In genomic region chr1:25977816-25978215, GRCh38 we compare ENCODE assay signal across 25 cellular contexts. TPM values are rescaled to one million over a fixed set of nuclear protein-coding genes. Genes with fewer than 3 reads are reported as not detected.
"Had no signal": no experiment of that assay in that cellular context is flagged by ENCODE, and none has a peak within 500 bp of the region (broad histone marks: within the 10 kb centered on the region; RNA-seq: fewer than 3 reads in every experiment).

No MANE protein-coding gene starts in this region.

- H3K27me3 Mint-ChIP-seq: activated CD4-positive, alpha-beta T cell treated with anti-CD3 and anti-CD28 coated beads for 36 hours; activated CD8-positive, alpha-beta T cell treated with anti-CD3 and anti-CD28 coated beads for 36 hours; IgD-negative memory B cell; T-cell had no signal

- ATAC-seq: activated CD4-positive, alpha-beta T cell treated with anti-CD3 and anti-CD28 coated beads for 36 hours; activated CD8-positive, alpha-beta T cell treated with anti-CD3 and anti-CD28 coated beads for 36 hours; activated T-cell treated with anti-CD3 and anti-CD28 coated beads, Interleukin-2, amount 50 U/mL, for 72 hours; body of pancreas; Panc1; Right ventricle myocardium inferior; T-cell had no signal

- H3K4me1 Mint-ChIP-seq: IgD-negative memory B cell had no signal

- DNase-seq: activated CD4-positive, alpha-beta T cell treated with anti-CD3 and anti-CD28 coated beads for 36 hours; activated CD4-positive, CD25-positive, alpha-beta regulatory T cell; activated CD8-positive, alpha-beta memory T cell treated with anti-CD3 and anti-CD28 coated beads, Interleukin-2, amount 50 U/mL, for 4 hours; activated CD8-positive, alpha-beta T cell treated with anti-CD3 and anti-CD28 coated beads for 36 hours; activated gamma-delta T cell treated with Interleukin-2 at 50 U/mL for 16 hours; activated naive CD4-positive, alpha-beta T cell treated with anti-CD3 and anti-CD28 coated beads, Interleukin-2, amount 50 U/mL, for 16 hours; activated T-cell treated with anti-CD3 and anti-CD28 coated beads, Interleukin-2, amount 50 U/mL, for 72 hours; body of pancreas; NCI-H1092; NCI-H1417; NCI-H1930; NCI-H2107; NCI-H2171 treated with DMSO at 0.1 percent for 48 hours; NCI-H226; NCI-H526; NCI-H774; RPMI8226; T-cell; T-helper 2 cell; T1000 had no signal

- H3K4me3 Mint-ChIP-seq: activated CD4-positive, alpha-beta T cell treated with anti-CD3 and anti-CD28 coated beads for 36 hours; activated CD8-positive, alpha-beta T cell treated with anti-CD3 and anti-CD28 coated beads for 36 hours; activated T-cell treated with anti-CD3 and anti-CD28 coated beads, Interleukin-2, amount 50 U/mL, for 72 hours; IgD-negative memory B cell; T-cell had no signal

- H3K27ac Mint-ChIP-seq: activated CD4-positive, alpha-beta T cell treated with anti-CD3 and anti-CD28 coated beads for 36 hours; activated T-cell treated with anti-CD3 and anti-CD28 coated beads, Interleukin-2, amount 50 U/mL, for 72 hours; activated T-helper 2 cell treated with anti-CD3 and anti-CD28 coated beads, Interferon-gamma antibody, Interleukin-2, Interleukin-4, amounts not matched to agents 10 μg/mL and 5 μg/mL and 100 μg/mL, durations not matched to agents 14 hours and 24 hours and 36 hours; IgD-negative memory B cell had no signal

- H3K9me3 Mint-ChIP-seq: activated CD8-positive, alpha-beta T cell treated with anti-CD3 and anti-CD28 coated beads for 36 hours; activated T-cell treated with anti-CD3 and anti-CD28 coated beads, Interleukin-2, amount 50 U/mL, for 72 hours; activated T-helper 2 cell treated with anti-CD3 and anti-CD28 coated beads, Interferon-gamma antibody, Interleukin-2, Interleukin-4, amounts not matched to agents 10 μg/mL and 5 μg/mL and 100 μg/mL, durations not matched to agents 14 hours and 24 hours and 36 hours; IgD-negative memory B cell; T-cell had no signal

RNA-seq across cellular contexts. Expression of gene EXTL1, which starts 43.8 kb away (rescaled TPM):
- total RNA-seq: activated CD4-positive, alpha-beta T cell treated with anti-CD3 and anti-CD28 coated beads for 36 hours; activated CD8-positive, alpha-beta T cell treated with anti-CD3 and anti-CD28 coated beads for 36 hours; activated T-cell treated with anti-CD3 and anti-CD28 coated beads, Interleukin-2, amount 50 U/mL, for 72 hours; activated T-helper 2 cell treated with anti-CD3 and anti-CD28 coated beads, Interferon-gamma antibody, Interleukin-2, Interleukin-4, amounts not matched to agents 10 μg/mL and 5 μg/mL and 100 μg/mL, durations not matched to agents 14 hours and 24 hours and 36 hours; body of pancreas; MCF 10A had no signal
- polyA plus RNA-seq: IgD-negative memory B cell had no signal
